ENCODE assay signal across 17 cellular contexts in genomic region chr10:113151178-113151577, GRCh38.
DNase-seq lines count a peak whose midpoint lies in the region; ATAC-seq, FAIRE-seq and TF ChIP-seq lines count a peak whose summit lies in the region.
"Had no signal": no experiment of that assay in that cellular context is flagged by ENCODE, and none has a peak within 500 bp of the region (broad histone marks: within the 10 kb centered on the region; RNA-seq: fewer than 3 reads in every experiment).

No MANE protein-coding gene starts in this region.

- TF ChIP-seq CTCF in liver (IDR thresholded peaks at IDR 0.05; ENCODE audit: low read depth, low read length, missing input control) (no peak), HepG2 (CRISPR knock-in tag; IDR thresholded peaks at IDR 0.05) (no peak), left lung (IDR thresholded peaks at IDR 0.05) (no peak), tibial artery (IDR thresholded peaks at IDR 0.05) (no peak), vagina (IDR thresholded peaks at IDR 0.05) (no peak)

- in situ Hi-C loops in HepG2 (cut with HindIII; ENCODE audit: extremely low pct_ligation_motif_present, low pct_unique_long_range_greater_than_20kb) = no loop called here
- in situ Hi-C loops in GM23248 (cut with MboI) = no loop called here

- H3K27ac Mint-ChIP-seq in activated T-helper 2 cell treated with anti-CD3 and anti-CD28 coated beads, Interferon-gamma antibody, Interleukin-2, Interleukin-4, amounts not matched to agents 10 μg/mL and 5 μg/mL and 100 μg/mL, durations not matched to agents 14 hours and 24 hours and 36 hours = no peak overlapping the region
- H3K27ac Mint-ChIP-seq: T-cell had no signal

- no peak for TF ChIP-seq RAD21 in liver (IDR thresholded peaks at IDR 0.05)
- no peak for TF ChIP-seq RAD21 in HepG2 (CRISPR knock-in tag; IDR thresholded peaks at IDR 0.05)

- DNase-seq in HepG2 (ENCODE audit: low spot score) (no peak), epidermal melanocyte (ENCODE audit: insufficient read length, low spot score) (peak; percentile 38), left lung (no peak), tibial artery (no peak), vagina (ENCODE audit: extremely low spot score in 2 of 2) (no peak), GM23248 (no peak)
- DNase-seq in activated T-helper 2 cell treated with anti-CD3 and anti-CD28 coated beads, Interferon-gamma antibody, Interleukin-2, Interleukin-4, amounts not matched to agents 10 μg/mL and 5 μg/mL and 100 μg/mL, durations not matched to agents 14 hours and 24 hours and 36 hours (ENCODE audit: low spot score) = no peak
- DNase-seq: CD8-positive, alpha-beta memory T cell; MG63; mucosa of descending colon; T-cell; WERI-Rb-1 had no signal

- no peaks in the 10 kb centered on the region for H3F3A ChIP-seq in GM23248 (ENCODE audit: insufficient read depth)

- no peaks in the 10 kb centered on the region for H3K9me2 ChIP-seq in GM23248 (ENCODE audit: insufficient read depth)

- H3K9me3 ChIP-seq in liver (ENCODE audit: control insufficient read depth in 4 of 4, low read length in 3 of 4) = no peaks in the 10 kb centered on the region
- H3K9me3 ChIP-seq in HepG2 (ENCODE audit: low read length) = no peaks in the 10 kb centered on the region
- no peaks in the 10 kb centered on the region for H3K9me3 ChIP-seq in left lung
- H3K9me3 ChIP-seq in tibial artery = no peaks in the 10 kb centered on the region
- H3K9me3 ChIP-seq in vagina = no peaks in the 10 kb centered on the region
- no peaks in the 10 kb centered on the region for H3K9me3 ChIP-seq in GM23248 (ENCODE audit: low read depth)
- H3K9me3 ChIP-seq: A549, MG63, mucosa of descending colon had no signal

- H3K79me2 ChIP-seq in HepG2 (ENCODE audit: insufficient read depth, low read length) (no peaks in the 10 kb centered on the region), GM23248 (ENCODE audit: insufficient read depth) (0 out of 2 replicates have a peak, but pooled peaks cover 10% of the 10 kb centered on the region)

- no peak overlapping the region for H3K27ac ChIP-seq in liver (ENCODE audit: low read depth in 1 of 2, low read length in 2 of 2)
- H3K27ac ChIP-seq in HepG2 (ENCODE audit: extremely low read length, insufficient read depth, low read length) = no peak overlapping the region
- H3K27ac ChIP-seq in left lung = peak overlapping the region in 1 of 2 donors; percentile 74
- H3K27ac ChIP-seq in tibial artery = no peak overlapping the region
- no peak overlapping the region for H3K27ac ChIP-seq in vagina
- no peak overlapping the region for H3K27ac ChIP-seq in GM23248
- H3K27ac ChIP-seq: A549, WERI-Rb-1 had no signal

- H3K4me1 ChIP-seq in liver (ENCODE audit: control insufficient read depth in 4 of 4, insufficient read depth in 4 of 4, low read length in 3 of 4) (no peaks in the 10 kb centered on the region), HepG2 (ENCODE audit: insufficient read depth, low read length) (no peaks in the 10 kb centered on the region), left lung (peaks cover 0 to 31% of the 10 kb centered on the region in 2 donors), tibial artery (peaks cover 0 to 20% (median 4%) of the 10 kb centered on the region in 4 donors), vagina (no peaks in the 10 kb centered on the region), GM23248 (ENCODE audit: insufficient read depth) (no peaks in the 10 kb centered on the region)
- H3K4me1 ChIP-seq: A549 had no signal

- no peak overlapping the region for H3K4me2 ChIP-seq in HepG2 (ENCODE audit: low read depth, low read length)
- H3K4me2 ChIP-seq in GM23248 (ENCODE audit: unreplicated experiment) = no peak overlapping the region
- H3K4me2 ChIP-seq: A549, smooth muscle cell had no signal

- FAIRE-seq in HepG2 (lab: Jason Lieb, UNC) = no peak
- FAIRE-seq: islet of Langerhans, RCC 7860 had no signal

- ATAC-seq in HepG2 = no peak
- peak; percentile 22 for ATAC-seq in left lung
- ATAC-seq: A549, mucosa of descending colon, T-cell had no signal

- H3K27me3 ChIP-seq in liver (ENCODE audit: control insufficient read depth in 4 of 4, insufficient read depth in 4 of 4, low read length in 3 of 4) = no peaks in the 10 kb centered on the region
- no peaks in the 10 kb centered on the region for H3K27me3 ChIP-seq in HepG2 (ENCODE audit: control insufficient read depth in 1 of 2, insufficient read depth in 2 of 2, low read length in 2 of 2)
- H3K27me3 ChIP-seq in left lung = no peaks in the 10 kb centered on the region
- no peaks in the 10 kb centered on the region for H3K27me3 ChIP-seq in tibial artery
- H3K27me3 ChIP-seq in vagina = no peaks in the 10 kb centered on the region
- H3K27me3 ChIP-seq in GM23248 (replicated peaks; ENCODE audit: insufficient read depth) = no peaks in the 10 kb centered on the region
- H3K27me3 ChIP-seq: MG63 had no signal

- H3K4me3 ChIP-seq in liver (ENCODE audit: low read depth in 1 of 3, low read length in 3 of 3) (no peak overlapping the region), HepG2 (replicated peaks in 1 of 3; ENCODE audit: insufficient read depth in 1 of 3, low read depth in 2 of 3, low read length in 3 of 3) (no peak overlapping the region), left lung (no peak overlapping the region), tibial artery (no peak overlapping the region), vagina (no peak overlapping the region), GM23248 (no peak overlapping the region)
- H3K4me3 ChIP-seq: A549, MG63, mucosa of descending colon, smooth muscle cell had no signal

- H3K27me3 Mint-ChIP-seq in activated T-helper 2 cell treated with anti-CD3 and anti-CD28 coated beads, Interferon-gamma antibody, Interleukin-2, Interleukin-4, amounts not matched to agents 10 μg/mL and 5 μg/mL and 100 μg/mL, durations not matched to agents 14 hours and 24 hours and 36 hours (ENCODE audit: low read depth) = no peaks in the 10 kb centered on the region
- H3K27me3 Mint-ChIP-seq: CD8-positive, alpha-beta memory T cell; T-cell had no signal

- H3K36me3 ChIP-seq in liver (ENCODE audit: control insufficient read depth in 4 of 4, insufficient read depth in 3 of 4, low read depth in 1 of 4, low read length in 3 of 4) (peaks cover 14 to 83% (median 81%) of the 10 kb centered on the region in 4 donors), HepG2 (replicated peaks in 1 of 2; ENCODE audit: control insufficient read depth in 1 of 2, insufficient read depth in 2 of 2, low read length in 2 of 2) (peaks cover 46 to 96% of the 10 kb centered on the region in 2 experiments), left lung (peaks cover 0 to 92% of the 10 kb centered on the region in 2 donors), tibial artery (peaks cover 53 to 90% (median 66%) of the 10 kb centered on the region in 3 donors), vagina (peaks cover 0 to 75% of the 10 kb centered on the region in 2 donors), GM23248 (ENCODE audit: low read depth) (peaks cover 72% of the 10 kb centered on the region)

- intact Hi-C loops in HepG2 (cut with micrococcal nuclease; ENCODE audit: unreplicated experiment) = no loop called here
- intact Hi-C loops in left lung (cut with DNase I) = no loop called here
- intact Hi-C loops in tibial artery (cut with DNase I; ENCODE audit: low total_unique reads) = no loop called here
- intact Hi-C loops in vagina (cut with DNase I) = no loop called here
- intact Hi-C loops in activated T-helper 2 cell treated with anti-CD3 and anti-CD28 coated beads, Interferon-gamma antibody, Interleukin-2, Interleukin-4, amounts not matched to agents 10 μg/mL and 5 μg/mL and 100 μg/mL, durations not matched to agents 14 hours and 24 hours and 36 hours (cut with micrococcal nuclease) = no loop called here

- no peaks in the 10 kb centered on the region for H3K4me1 Mint-ChIP-seq in activated T-helper 2 cell treated with anti-CD3 and anti-CD28 coated beads, Interferon-gamma antibody, Interleukin-2, Interleukin-4, amounts not matched to agents 10 μg/mL and 5 μg/mL and 100 μg/mL, durations not matched to agents 14 hours and 24 hours and 36 hours (ENCODE audit: low read depth)
- H3K4me1 Mint-ChIP-seq: CD8-positive, alpha-beta memory T cell; T-cell had no signal

- no TSS peak for BruUV-seq in HepG2 (replicated peaks; lab: Mats Ljungman, UMichigan)

- 76% methylated on average over 4 of the region's 4 CpGs for WGBS in liver
- 100% methylated on average over 4 of the region's 4 CpGs for WGBS in HepG2 (ENCODE audit: low lambda C conversion rate)
- WGBS in GM23248 (ENCODE audit: low coverage in 1 of 2, low lambda C conversion rate in 2 of 2, missing lambda C conversion rate in 2 of 2), 2 experiments = 58 to 69% methylated on average over 4 of the region's 4 CpGs

- H4K20me1 ChIP-seq in HepG2 (ENCODE audit: insufficient read depth, low read length) (no peaks in the 10 kb centered on the region), GM23248 (ENCODE audit: insufficient read depth) (no peaks in the 10 kb centered on the region)

- CTCF ChIA-PET in HepG2 (lab: Yijun Ruan, JAX; ENCODE audit: low intra/inter-chr PET ratio, low total read pairs) = no interaction called here

- POLR2A ChIA-PET in HepG2 (lab: Yijun Ruan, JAX) = no interaction called here

- no peaks in the 10 kb centered on the region for H3K36me3 Mint-ChIP-seq in activated T-helper 2 cell treated with anti-CD3 and anti-CD28 coated beads, Interferon-gamma antibody, Interleukin-2, Interleukin-4, amounts not matched to agents 10 μg/mL and 5 μg/mL and 100 μg/mL, durations not matched to agents 14 hours and 24 hours and 36 hours (ENCODE audit: low read depth)

- no peak overlapping the region for H2AFZ ChIP-seq in HepG2 (ENCODE audit: low read length)
- H2AFZ ChIP-seq in GM23248 = no peak overlapping the region

- TF ChIP-seq POLR2A in HepG2 (IDR thresholded peaks at IDR 0.05; ENCODE audit: insufficient read depth in 1 of 2, low read depth in 2 of 2, low read length in 2 of 2) (no peak), vagina (IDR thresholded peaks at IDR 0.05) (no peak)

- H3K9me3 Mint-ChIP-seq in activated T-helper 2 cell treated with anti-CD3 and anti-CD28 coated beads, Interferon-gamma antibody, Interleukin-2, Interleukin-4, amounts not matched to agents 10 μg/mL and 5 μg/mL and 100 μg/mL, durations not matched to agents 14 hours and 24 hours and 36 hours = no peaks in the 10 kb centered on the region
- H3K9me3 Mint-ChIP-seq: CD8-positive, alpha-beta memory T cell; T-cell had no signal

- no peak overlapping the region for H3K4me3 Mint-ChIP-seq in activated T-helper 2 cell treated with anti-CD3 and anti-CD28 coated beads, Interferon-gamma antibody, Interleukin-2, Interleukin-4, amounts not matched to agents 10 μg/mL and 5 μg/mL and 100 μg/mL, durations not matched to agents 14 hours and 24 hours and 36 hours (ENCODE audit: low read depth)
- H3K4me3 Mint-ChIP-seq: CD8-positive, alpha-beta memory T cell; T-cell had no signal

- H3K9ac ChIP-seq in liver (ENCODE audit: low read depth in 1 of 2, low read length in 2 of 2) (no peak overlapping the region), HepG2 (ENCODE audit: insufficient read depth, low read depth, low read length) (no peak overlapping the region), GM23248 (no peak overlapping the region)

- TF ChIP-seq EP300 in HepG2 (IDR thresholded peaks at IDR 0.05; ENCODE audit: low read depth in 2 of 2, low read length in 2 of 2) = no peak
- TF ChIP-seq EP300 in HepG2 (CRISPR knock-in tag; IDR thresholded peaks at IDR 0.05; ENCODE audit: borderline replicate concordance) = no peak

TF ChIP-seq in HepG2, 621 proteins besides CTCF, POLR2A, EP300 and RAD21 (continues in another document):
- no peak for TF ChIP-seq HNRNPUL1 (IDR thresholded peaks at IDR 0.05; ENCODE audit: low read depth, low read length)
